Comparison of ENCODE assay signal across 8 cellular contexts in the genomic region with DNA sequence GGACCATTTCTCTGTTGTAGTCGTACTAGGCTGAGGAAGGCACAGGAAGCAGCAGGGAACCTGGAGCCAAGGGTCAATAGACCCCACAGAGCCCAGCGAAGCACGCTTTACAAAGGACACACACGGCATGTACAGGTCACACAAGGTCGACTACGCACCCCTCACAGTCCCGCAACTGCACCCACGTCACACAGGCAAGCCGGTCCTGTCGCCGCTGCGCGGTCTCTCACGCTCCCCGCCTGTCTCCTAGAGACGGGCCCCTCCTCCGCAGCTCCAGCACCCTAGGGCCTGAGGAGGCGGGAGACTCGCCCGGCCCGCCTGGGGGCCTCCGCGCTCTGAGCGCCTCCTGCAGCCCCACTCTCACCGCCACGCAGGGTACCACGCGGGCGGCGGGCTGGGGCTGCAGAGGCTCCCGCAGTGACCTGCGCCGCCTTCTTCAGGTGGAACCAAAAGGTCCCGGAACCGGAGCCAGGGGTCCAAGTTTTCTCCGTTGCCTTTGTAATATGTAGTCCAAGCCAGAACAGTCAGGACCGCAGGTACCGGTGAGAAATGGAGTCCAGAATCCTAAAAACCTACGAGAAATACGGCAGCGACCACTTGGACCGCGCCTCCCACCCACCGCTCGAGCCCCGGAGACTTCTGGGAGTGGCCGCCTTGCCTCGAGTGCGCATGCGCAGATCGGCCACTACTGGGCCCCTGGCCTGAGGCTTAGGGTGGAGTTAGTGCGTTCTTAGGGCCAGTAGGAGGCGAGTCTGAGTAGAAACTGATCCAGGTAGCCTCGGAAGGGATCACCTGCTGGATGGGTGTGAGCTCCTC. TPM values are rescaled to one million over a fixed set of nuclear protein-coding genes. Genes with fewer than 3 reads are reported as not detected.
A peak's percentile ranks its signal among the peaks of the same experiment; 100 is the strongest.
DNase-seq lines count a peak whose midpoint lies in the region; ATAC-seq and TF ChIP-seq lines count a peak whose summit lies in the region.

Gene ZNF607 (minus strand): TSS at position 651 of the 816 bp plus-strand sequence. CDS start 8,143 bp downstream, outside the sequence.

- no peaks in the 10 kb centered on the region for H3K4me1 ChIP-seq in thymus (ENCODE audit: control insufficient read depth, insufficient read depth, low read length)

- peak within 1 kb of the TSS; percentile 84 to 95 for H3K27ac Mint-ChIP-seq in activated naive CD4-positive, alpha-beta T cell treated with anti-CD3 and anti-CD28 coated beads, Interleukin-2, amount 50 U/mL, for 72 hours
- H3K27ac Mint-ChIP-seq in osteocyte (ENCODE audit: unreplicated experiment), result peak within 1 kb of the TSS; percentile 84

- intact Hi-C loops in head of caudate nucleus (cut with DNase I), result no loop called here

- DNase-seq in Daoy (ENCODE audit: low read depth), result peak; percentile 85
- peak; percentile 93 for DNase-seq in SK-N-DZ (ENCODE audit: low spot score)
- peak; percentile 84 to 92 for DNase-seq in activated naive CD4-positive, alpha-beta T cell treated with anti-CD3 and anti-CD28 coated beads, Interleukin-2, amount 50 U/mL, for 72 hours (ENCODE audit: low spot score in 2 of 2)
- DNase-seq in head of caudate nucleus, result peak; percentile 76 to 96 (median 90)
- peak; percentile 96 for DNase-seq in osteocyte (ENCODE audit: extremely low spot score, unreplicated experiment)

- peak within 1 kb of the TSS; percentile 82 for H3K27ac ChIP-seq in thymus (ENCODE audit: low read depth)

- peaks cover 0 to 17% of the 10 kb centered on the region in 2 donors for H3K9me3 Mint-ChIP-seq in activated naive CD4-positive, alpha-beta T cell treated with anti-CD3 and anti-CD28 coated beads, Interleukin-2, amount 50 U/mL, for 72 hours
- H3K9me3 Mint-ChIP-seq in osteocyte (ENCODE audit: unreplicated experiment), result no peaks in the 10 kb centered on the region

- TF ChIP-seq CTCF in LNCAP (IDR thresholded peaks at IDR 0.05) (peak; percentile 54), osteocyte (IDR thresholded peaks at IDR 0.05) (peak; percentile 65)

- ATAC-seq in GM21825 (IDR thresholded peaks at IDR 0.05; ENCODE audit: unreplicated experiment), result peak; percentile 87
- ATAC-seq in activated naive CD4-positive, alpha-beta T cell treated with anti-CD3 and anti-CD28 coated beads, Interleukin-2, amount 50 U/mL, for 72 hours, result peak; percentile 93 to 96

- peak within 1 kb of the TSS; percentile 86 for H3K4me3 Mint-ChIP-seq in osteocyte (ENCODE audit: unreplicated experiment)

- peaks cover 19 to 33% of the 10 kb centered on the region in 2 donors for H3K36me3 Mint-ChIP-seq in activated naive CD4-positive, alpha-beta T cell treated with anti-CD3 and anti-CD28 coated beads, Interleukin-2, amount 50 U/mL, for 72 hours
- peaks cover 12% of the 10 kb centered on the region for H3K36me3 Mint-ChIP-seq in osteocyte (ENCODE audit: unreplicated experiment)

- H3K36me3 ChIP-seq in thymus (ENCODE audit: control insufficient read depth, insufficient read depth), result no peaks in the 10 kb centered on the region

- no peaks in the 10 kb centered on the region for H3K9me3 ChIP-seq in thymus (ENCODE audit: control insufficient read depth)

- peaks cover 13% of the 10 kb centered on the region for H3K4me1 Mint-ChIP-seq in osteocyte (ENCODE audit: unreplicated experiment)

- peak within 1 kb of the TSS; percentile 93 for H3K4me3 ChIP-seq in thymus (ENCODE audit: low read length)

- WGBS in thymus, result under 1% methylated on average over 54 of the region's 54 CpGs

- no peaks in the 10 kb centered on the region for H3K27me3 Mint-ChIP-seq in osteocyte (ENCODE audit: unreplicated experiment)

- no peaks in the 10 kb centered on the region for H3K27me3 ChIP-seq in thymus (ENCODE audit: control insufficient read depth, insufficient read depth)

RNA-seq across cellular contexts. Expression of gene ZNF607, which starts in this region (rescaled TPM):
- total RNA-seq in Daoy (2014; rRNA removed; shearing (Covaris generic)), result 1.6 and 2.2 TPM in 2 replicates
- 5.6 and 6.3 TPM in 2 replicates for polyA plus RNA-seq in SK-N-DZ (2014; cell fraction: cytosol; rRNA removed)
- 8.9 and 11.0 TPM in 2 replicates for polyA plus RNA-seq in SK-N-DZ (2014; cell fraction: nucleus; rRNA removed)
- 10 to 100 TPM in 1 of 2 donors, 1 to 10 TPM in 1; 5.7 to 13.1 TPM for total RNA-seq in activated naive CD4-positive, alpha-beta T cell treated with anti-CD3 and anti-CD28 coated beads, Interleukin-2, amount 50 U/mL, for 72 hours
- 6.9 and 8.6 TPM in 2 replicates for total RNA-seq in osteocyte
- 3.7 TPM for polyA plus RNA-seq in thymus

Comparison
In these comparisons a context has a peak if more than half of its experiments do, and no peak if none do; other contexts are left out.
1. Peak in every context shown above with its lines: DNase-seq, ATAC-seq, H3K4me3 ChIP-seq and H3K27ac ChIP-seq.